In the genomic region with DNA sequence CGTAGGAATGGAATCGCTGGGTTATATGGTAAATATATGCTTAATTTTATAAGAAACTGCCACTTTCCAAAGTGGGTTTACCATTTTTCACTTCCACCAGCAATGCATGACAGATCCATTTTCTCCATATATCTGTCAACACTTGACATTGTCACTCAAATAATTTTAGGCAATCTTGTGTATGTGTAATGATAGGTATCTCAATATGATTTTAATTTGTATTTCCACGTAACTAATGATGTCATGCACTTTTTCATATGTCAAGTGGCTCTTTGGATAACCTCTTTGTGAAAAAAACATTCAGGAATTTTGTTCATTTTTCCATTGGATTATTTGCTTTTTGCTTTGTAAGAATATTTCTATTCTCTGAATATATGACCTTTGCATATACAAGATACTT, we compare ENCODE assay signal across 8 cellular contexts.
"Had no signal": no experiment of that assay in that cellular context is flagged by ENCODE, and none has a peak within 500 bp of the region (broad histone marks: within the 10 kb centered on the region; RNA-seq: fewer than 3 reads in every experiment).

No MANE protein-coding gene starts in this region.

- FAIRE-seq: G401.6, GM12878, GM12891, GM12892, GM18507, GM19239 had no signal

- ATAC-seq: GM12878 had no signal

- DNase-seq: GDM1, GF-D8 had no signal

- H3K4me3 ChIP-seq: GM12878 had no signal
